ENCODE assay signal across 15 cellular contexts in the genomic region with DNA sequence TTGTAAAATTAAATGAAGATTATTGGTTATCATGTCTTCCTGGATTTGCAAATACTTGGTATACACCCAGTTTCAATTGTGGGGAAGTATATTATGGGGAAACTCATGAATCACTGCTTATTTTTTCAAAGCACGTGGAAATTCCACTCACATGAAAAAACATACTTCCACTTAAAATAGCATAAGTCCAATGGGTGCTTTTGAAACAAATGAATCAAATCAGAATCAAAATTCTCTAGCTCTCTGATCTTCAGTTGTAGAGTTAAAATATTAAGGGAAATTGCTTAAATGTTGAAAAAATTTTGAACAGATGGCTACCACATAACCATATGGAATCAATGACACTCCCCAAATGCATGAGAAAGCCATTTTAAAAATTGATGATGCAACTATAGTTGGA.
A peak's percentile ranks its signal among the peaks of the same experiment; 100 is the strongest.
DNase-seq lines count a peak whose midpoint lies in the region; ATAC-seq and TF ChIP-seq lines count a peak whose summit lies in the region.
"Had no signal": no experiment of that assay in that cellular context is flagged by ENCODE, and none has a peak within 500 bp of the region (broad histone marks: within the 10 kb centered on the region; RNA-seq: fewer than 3 reads in every experiment).

No MANE protein-coding gene starts in this region.

- H3K4me3 ChIP-seq in adipocyte (ENCODE audit: low read length) (no peak overlapping the region), body of pancreas (no peak overlapping the region)
- H3K4me3 ChIP-seq: K562 had no signal

- no peak for TF ChIP-seq POLR2A in body of pancreas (IDR thresholded peaks at IDR 0.05)

- H3K4me1 Mint-ChIP-seq in progenitor cell of endocrine pancreas (ENCODE audit: low read depth) = peaks cover 2% of the 10 kb centered on the region
- H3K4me1 Mint-ChIP-seq: CD14-positive monocyte; CD8-positive, alpha-beta memory T cell had no signal

- ATAC-seq in body of pancreas = no peak
- ATAC-seq: K562 had no signal

- DNase-seq in EH (ENCODE audit: low read depth) = peak; percentile 31
- peak; percentile 13 for DNase-seq in adipocyte (ENCODE audit: low read depth)
- DNase-seq in fibroblast of peridontal ligament (ENCODE audit: extremely low read depth) = peak; percentile 68
- no peak for DNase-seq in body of pancreas
- DNase-seq in GM19240 (ENCODE audit: insufficient read length, low spot score) = no peak
- DNase-seq in NCI-H82 treated with DMSO at 0.1 percent for 48 hours (lab: John Stamatoyannopoulos, UW; ENCODE audit: unreplicated experiment) = no peak
- DNase-seq in progenitor cell of endocrine pancreas (ENCODE audit: low spot score, unreplicated experiment) = no peak
- DNase-seq: ACHN; BE2C; Caco-2; CD8-positive, alpha-beta memory T cell; DND-41 had no signal

- H3K9me3 ChIP-seq in adipocyte (ENCODE audit: control insufficient read depth, low read length) = no peaks in the 10 kb centered on the region
- H3K9me3 ChIP-seq in body of pancreas = no peaks in the 10 kb centered on the region
- H3K9me3 ChIP-seq: BE2C, Caco-2 had no signal

- intact Hi-C loops in body of pancreas (cut with DNase I) = no loop called here

- H3K27me3 Mint-ChIP-seq in progenitor cell of endocrine pancreas = no peaks in the 10 kb centered on the region

- H3K27ac Mint-ChIP-seq in progenitor cell of endocrine pancreas = no peak overlapping the region
- H3K27ac Mint-ChIP-seq: CD14-positive monocyte; CD8-positive, alpha-beta memory T cell had no signal

- H3K4me1 ChIP-seq in adipocyte (ENCODE audit: control insufficient read depth, insufficient read depth, low read length) (no peaks in the 10 kb centered on the region), body of pancreas (no peaks in the 10 kb centered on the region)
- H3K4me1 ChIP-seq: BE2C, Caco-2 had no signal

- no peaks in the 10 kb centered on the region for H3K36me3 Mint-ChIP-seq in progenitor cell of endocrine pancreas (ENCODE audit: insufficient read depth)
- H3K36me3 Mint-ChIP-seq: CD14-positive monocyte; CD8-positive, alpha-beta memory T cell had no signal

- H3K36me3 ChIP-seq in adipocyte (ENCODE audit: control insufficient read depth, insufficient read depth, low read length, severe bottlenecking) (no peaks in the 10 kb centered on the region), body of pancreas (replicated peaks in 1 of 2; ENCODE audit: insufficient read depth in 1 of 2, low read depth in 2 of 2) (no peaks in the 10 kb centered on the region)
- H3K36me3 ChIP-seq: BE2C had no signal

- H3K27me3 ChIP-seq in adipocyte (replicated peaks; ENCODE audit: control insufficient read depth, insufficient read depth, low read length) (peaks cover 4% of the 10 kb centered on the region), body of pancreas (no peaks in the 10 kb centered on the region)
- H3K27me3 ChIP-seq: BE2C had no signal

- no peak overlapping the region for H3K4me3 Mint-ChIP-seq in progenitor cell of endocrine pancreas (ENCODE audit: low read depth)
- H3K4me3 Mint-ChIP-seq: CD14-positive monocyte; CD8-positive, alpha-beta memory T cell had no signal

- TF ChIP-seq CTCF in body of pancreas (IDR thresholded peaks at IDR 0.05) = no peak
- no peak for TF ChIP-seq CTCF in progenitor cell of endocrine pancreas (IDR thresholded peaks at IDR 0.05; ENCODE audit: unreplicated experiment)

- no peak overlapping the region for H3K9ac ChIP-seq in adipocyte (ENCODE audit: low read length)

- 90 to 91% methylated on average over 1 of the region's 1 CpG for WGBS in body of pancreas, 2 donors

- no peaks in the 10 kb centered on the region for H3K9me3 Mint-ChIP-seq in progenitor cell of endocrine pancreas (ENCODE audit: low read depth)

- no peak overlapping the region for H3K27ac ChIP-seq in body of pancreas
- H3K27ac ChIP-seq: HL-60 had no signal

Comparison
In these comparisons a context has a peak if more than half of its experiments do, and no peak if none do; other contexts are left out.
1. DNase-seq: peak in EH (single experiment), adipocyte (single experiment) and fibroblast of peridontal ligament (single experiment); none in body of pancreas (0 of 4), GM19240 (single experiment), NCI-H82 treated with DMSO at 0.1 percent for 48 hours (single experiment) and progenitor cell of endocrine pancreas (single experiment).